ENCODE assay signal across 1 cellular context in the genomic region with DNA sequence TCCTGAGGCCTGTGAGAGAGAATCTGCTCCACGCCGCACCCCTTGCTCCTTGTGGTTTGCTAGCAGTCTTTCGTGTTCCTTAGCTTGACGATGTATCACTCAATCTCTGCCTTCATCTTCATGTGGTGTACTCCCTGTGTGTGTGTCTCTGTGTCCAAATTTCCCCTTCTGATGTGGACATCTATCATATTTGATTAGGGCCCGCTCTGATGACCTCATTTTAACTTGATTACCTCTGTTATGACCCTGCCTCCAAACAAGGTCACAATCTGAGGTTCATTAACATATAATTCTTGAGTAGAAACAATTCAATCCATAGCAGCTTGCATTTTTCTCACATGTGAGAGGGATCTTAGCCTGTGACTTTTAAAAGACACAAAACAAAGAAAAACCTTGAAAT.
TF ChIP-seq lines count a peak whose summit lies in the region.

No MANE protein-coding gene starts in this region.

TF ChIP-seq in HEK293, 187 proteins besides CTCF, POLR2A, EP300 and RAD21 (continued from another document):
- TF ChIP-seq, protein P1, sequence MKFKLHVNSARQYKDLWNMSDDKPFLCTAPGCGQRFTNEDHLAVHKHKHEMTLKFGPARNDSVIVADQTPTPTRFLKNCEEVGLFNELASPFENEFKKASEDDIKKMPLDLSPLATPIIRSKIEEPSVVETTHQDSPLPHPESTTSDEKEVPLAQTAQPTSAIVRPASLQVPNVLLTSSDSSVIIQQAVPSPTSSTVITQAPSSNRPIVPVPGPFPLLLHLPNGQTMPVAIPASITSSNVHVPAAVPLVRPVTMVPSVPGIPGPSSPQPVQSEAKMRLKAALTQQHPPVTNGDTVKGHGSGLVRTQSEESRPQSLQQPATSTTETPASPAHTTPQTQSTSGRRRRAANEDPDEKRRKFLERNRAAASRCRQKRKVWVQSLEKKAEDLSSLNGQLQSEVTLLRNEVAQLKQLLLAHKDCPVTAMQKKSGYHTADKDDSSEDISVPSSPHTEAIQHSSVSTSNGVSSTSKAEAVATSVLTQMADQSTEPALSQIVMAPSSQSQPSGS (tag by site-specific recombination; IDR thresholded peaks at IDR 0.05; ENCODE audit: low read depth) = peak; percentile 80
- TF ChIP-seq ZNF19 (tag by site-specific recombination; IDR thresholded peaks at IDR 0.05; ENCODE audit: low read depth) (no peak), ZNF214 (tag by site-specific recombination; IDR thresholded peaks at IDR 0.05; ENCODE audit: borderline replicate concordance) (no peak), ZNF677 (tag by site-specific recombination; IDR thresholded peaks at IDR 0.05) (no peak)
- TF ChIP-seq, protein P2, sequence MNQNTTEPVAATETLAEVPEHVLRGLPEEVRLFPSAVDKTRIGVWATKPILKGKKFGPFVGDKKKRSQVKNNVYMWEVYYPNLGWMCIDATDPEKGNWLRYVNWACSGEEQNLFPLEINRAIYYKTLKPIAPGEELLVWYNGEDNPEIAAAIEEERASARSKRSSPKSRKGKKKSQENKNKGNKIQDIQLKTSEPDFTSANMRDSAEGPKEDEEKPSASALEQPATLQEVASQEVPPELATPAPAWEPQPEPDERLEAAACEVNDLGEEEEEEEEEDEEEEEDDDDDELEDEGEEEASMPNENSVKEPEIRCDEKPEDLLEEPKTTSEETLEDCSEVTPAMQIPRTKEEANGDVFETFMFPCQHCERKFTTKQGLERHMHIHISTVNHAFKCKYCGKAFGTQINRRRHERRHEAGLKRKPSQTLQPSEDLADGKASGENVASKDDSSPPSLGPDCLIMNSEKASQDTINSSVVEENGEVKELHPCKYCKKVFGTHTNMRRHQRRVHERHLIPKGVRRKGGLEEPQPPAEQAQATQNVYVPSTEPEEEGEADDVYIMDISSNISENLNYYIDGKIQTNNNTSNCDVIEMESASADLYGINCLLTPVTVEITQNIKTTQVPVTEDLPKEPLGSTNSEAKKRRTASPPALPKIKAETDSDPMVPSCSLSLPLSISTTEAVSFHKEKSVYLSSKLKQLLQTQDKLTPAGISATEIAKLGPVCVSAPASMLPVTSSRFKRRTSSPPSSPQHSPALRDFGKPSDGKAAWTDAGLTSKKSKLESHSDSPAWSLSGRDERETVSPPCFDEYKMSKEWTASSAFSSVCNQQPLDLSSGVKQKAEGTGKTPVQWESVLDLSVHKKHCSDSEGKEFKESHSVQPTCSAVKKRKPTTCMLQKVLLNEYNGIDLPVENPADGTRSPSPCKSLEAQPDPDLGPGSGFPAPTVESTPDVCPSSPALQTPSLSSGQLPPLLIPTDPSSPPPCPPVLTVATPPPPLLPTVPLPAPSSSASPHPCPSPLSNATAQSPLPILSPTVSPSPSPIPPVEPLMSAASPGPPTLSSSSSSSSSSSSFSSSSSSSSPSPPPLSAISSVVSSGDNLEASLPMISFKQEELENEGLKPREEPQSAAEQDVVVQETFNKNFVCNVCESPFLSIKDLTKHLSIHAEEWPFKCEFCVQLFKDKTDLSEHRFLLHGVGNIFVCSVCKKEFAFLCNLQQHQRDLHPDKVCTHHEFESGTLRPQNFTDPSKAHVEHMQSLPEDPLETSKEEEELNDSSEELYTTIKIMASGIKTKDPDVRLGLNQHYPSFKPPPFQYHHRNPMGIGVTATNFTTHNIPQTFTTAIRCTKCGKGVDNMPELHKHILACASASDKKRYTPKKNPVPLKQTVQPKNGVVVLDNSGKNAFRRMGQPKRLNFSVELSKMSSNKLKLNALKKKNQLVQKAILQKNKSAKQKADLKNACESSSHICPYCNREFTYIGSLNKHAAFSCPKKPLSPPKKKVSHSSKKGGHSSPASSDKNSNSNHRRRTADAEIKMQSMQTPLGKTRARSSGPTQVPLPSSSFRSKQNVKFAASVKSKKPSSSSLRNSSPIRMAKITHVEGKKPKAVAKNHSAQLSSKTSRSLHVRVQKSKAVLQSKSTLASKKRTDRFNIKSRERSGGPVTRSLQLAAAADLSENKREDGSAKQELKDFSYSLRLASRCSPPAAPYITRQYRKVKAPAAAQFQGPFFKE (tag by site-specific recombination; IDR thresholded peaks at IDR 0.05; ENCODE audit: borderline replicate concordance) = no peak
